ENCODE assay signal across 7 cellular contexts in the genomic region with DNA sequence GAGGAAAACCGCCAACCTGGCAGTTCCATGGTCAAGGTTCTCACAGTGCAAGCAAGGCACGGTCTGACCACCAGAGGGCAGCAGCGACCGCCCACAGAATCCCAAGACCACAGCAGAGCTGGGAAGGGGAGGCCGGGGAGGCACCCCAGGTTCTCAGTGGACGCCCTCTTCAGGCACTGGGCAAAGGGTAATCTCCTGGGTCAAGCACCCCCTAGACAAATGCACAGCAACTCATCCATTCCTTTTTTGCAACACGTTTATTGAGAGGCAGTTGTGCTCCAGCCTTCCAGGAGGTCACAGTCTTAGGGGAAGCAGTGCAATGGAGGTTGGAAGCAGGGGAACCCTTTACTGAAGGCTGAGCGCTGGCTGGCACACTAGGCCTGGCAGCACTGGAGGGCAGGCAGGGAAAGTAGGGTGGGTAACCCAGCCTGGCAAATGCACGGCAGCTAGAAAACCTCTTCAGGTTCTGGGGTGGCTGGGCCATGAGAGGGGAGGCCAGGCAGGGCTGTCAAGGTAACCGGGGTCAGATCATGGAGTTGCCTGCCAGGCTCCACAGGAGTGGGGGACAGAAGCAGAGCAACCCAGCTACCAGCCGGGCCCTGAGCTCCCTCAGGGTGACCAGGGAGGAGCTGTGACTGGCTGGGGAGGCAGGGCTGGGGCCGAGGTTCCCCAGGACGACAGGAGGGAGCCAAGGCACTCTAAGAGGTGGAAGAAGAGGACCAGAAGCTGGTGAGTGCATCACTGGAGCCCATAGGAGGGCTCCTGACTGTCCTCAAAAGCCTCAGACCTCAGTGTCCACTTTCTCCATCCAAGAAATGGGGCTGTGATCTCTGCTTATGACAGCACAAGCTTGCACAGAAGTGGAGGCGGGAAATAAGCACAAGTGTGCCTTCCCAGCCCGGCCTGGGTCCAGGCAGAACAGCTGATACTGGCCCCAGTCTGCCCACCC. TPM values are rescaled to one million over a fixed set of nuclear protein-coding genes. Genes with fewer than 3 reads are reported as not detected.
DNase-seq lines count a peak whose midpoint lies in the region; ATAC-seq, FAIRE-seq and TF ChIP-seq lines count a peak whose summit lies in the region.

No MANE protein-coding gene starts in this region.

- DNase-seq in LHCN-M2 (ENCODE audit: low read depth): peak; percentile 79
- DNase-seq in SK-N-SH: peak; percentile 86
- DNase-seq in activated naive CD8-positive, alpha-beta T cell treated with anti-CD3 and anti-CD28 coated beads for 36 hours: peak; percentile 78
- DNase-seq in Right ventricle myocardium inferior (ENCODE audit: missing footprints): peak; percentile 94
- peak; percentile 83 to 96 (median 92) for DNase-seq in pancreas
- DNase-seq in urothelium cell line (ENCODE audit: low spot score): peak; percentile 73

- intact Hi-C loops in Right ventricle myocardium inferior (cut with DNase I): loop anchor here (1.0 to 2.0 kb wide), 4 partner anchors 17 to 98 kb away; a partner anchor contains a TSS
- intact Hi-C loops in pancreas (cut with DNase I): loop anchor here in 1 of 3 donors (10.0 kb wide), 1 partner anchor 89 kb away; a partner anchor contains a TSS

- peak overlapping the region; percentile 94 for H3K4me2 ChIP-seq in SK-N-SH

- H3K27me3 Mint-ChIP-seq in activated naive CD8-positive, alpha-beta T cell treated with anti-CD3 and anti-CD28 coated beads for 36 hours: no peaks in the 10 kb centered on the region

- H3K36me3 Mint-ChIP-seq in activated naive CD8-positive, alpha-beta T cell treated with anti-CD3 and anti-CD28 coated beads for 36 hours: peaks cover 27% of the 10 kb centered on the region

- H3F3A ChIP-seq in SK-N-SH (replicated peaks; ENCODE audit: insufficient read depth): peaks cover 43% of the 10 kb centered on the region

- peak; percentile 93 for TF ChIP-seq RAD21 in SK-N-SH (IDR thresholded peaks at IDR 0.05; ENCODE audit: low read length)

- CTCF ChIA-PET in SK-N-SH (lab: Yijun Ruan, JAX): interaction anchor here (0.6 to 16.0 kb wide), 59 partner anchors 14 to 1176 kb away, joined by 3 to 675 read pairs (median 6); a partner anchor contains a TSS

- H3K27ac Mint-ChIP-seq in activated naive CD8-positive, alpha-beta T cell treated with anti-CD3 and anti-CD28 coated beads for 36 hours: peak overlapping the region; percentile 92

- no peak for TF ChIP-seq EP300 in SK-N-SH (IDR thresholded peaks at IDR 0.05; ENCODE audit: borderline replicate concordance in 1 of 2, low read depth in 1 of 2, low read length in 1 of 2)

- H3K27me3 ChIP-seq in SK-N-SH (ENCODE audit: insufficient read depth): no peaks in the 10 kb centered on the region
- H3K27me3 ChIP-seq in pancreas: no peaks in the 10 kb centered on the region

- H3K79me2 ChIP-seq in SK-N-SH (ENCODE audit: insufficient read depth): peaks cover 43% of the 10 kb centered on the region

- H3K9me2 ChIP-seq in SK-N-SH: no peaks in the 10 kb centered on the region

- H3K36me3 ChIP-seq in SK-N-SH (replicated peaks in 1 of 2; ENCODE audit: control insufficient read depth in 1 of 2, insufficient read depth in 2 of 2, low read length in 1 of 2) (peaks cover 8 to 11% of the 10 kb centered on the region in 2 experiments), pancreas (no peaks in the 10 kb centered on the region)

- FAIRE-seq in pancreas (lab: Jason Lieb, UNC) (no peak), urothelium cell line (lab: Jason Lieb, UNC) (no peak)

- TF ChIP-seq CTCF in GM12872 (IDR thresholded peaks at IDR 0.05; ENCODE audit: insufficient read depth, low read depth, low read length) (peak; percentile 98), SK-N-SH (IDR thresholded peaks at IDR 0.05) (peak; percentile 93), pancreas (IDR thresholded peaks at IDR 0.05) (peak; percentile 83 to 97 (median 96))

- H3K27ac ChIP-seq in SK-N-SH (ENCODE audit: low read depth in 2 of 2, low read length in 1 of 2) (peak overlapping the region; percentile 82 to 99), pancreas (peak overlapping the region; percentile 75 to 100 (median 99))

- H4K20me1 ChIP-seq in SK-N-SH (ENCODE audit: insufficient read depth): no peaks in the 10 kb centered on the region; the same call in 1 of the 2 replicates

- POLR2A ChIA-PET in SK-N-SH (lab: Yijun Ruan, JAX): interaction anchor here (1.0 to 7.0 kb wide), 8 partner anchors 8 to 93 kb away, joined by 3 to 79 read pairs (median 8); a partner anchor contains a TSS

- H3K4me1 ChIP-seq in SK-N-SH (ENCODE audit: control insufficient read depth in 1 of 2, insufficient read depth in 2 of 2, low read depth in 1 of 2, low read length in 1 of 2): peaks cover 40 to 67% of the 10 kb centered on the region in 2 experiments
- H3K4me1 ChIP-seq in pancreas: peaks cover 34 to 48% (median 45%) of the 10 kb centered on the region in 3 donors

- H3K9ac ChIP-seq in SK-N-SH: peak overlapping the region; percentile 48; the same call in 1 of the 2 replicates

- 62% methylated on average over 5 of the region's 15 CpGs for WGBS in SK-N-SH (ENCODE audit: low lambda C conversion rate)
- WGBS in pancreas, 2 donors: 14 to 21% methylated on average over 15 of the region's 15 CpGs

- H2AFZ ChIP-seq in SK-N-SH (ENCODE audit: low read depth): no peak overlapping the region

- H3K9me3 Mint-ChIP-seq in activated naive CD8-positive, alpha-beta T cell treated with anti-CD3 and anti-CD28 coated beads for 36 hours: no peaks in the 10 kb centered on the region

- ATAC-seq in Right ventricle myocardium inferior: peak; percentile 46
- ATAC-seq in pancreas: peak; percentile 51 to 67 (median 56)

- H3K4me1 Mint-ChIP-seq in activated naive CD8-positive, alpha-beta T cell treated with anti-CD3 and anti-CD28 coated beads for 36 hours: peaks cover 55% of the 10 kb centered on the region

- H3K4me3 ChIP-seq in SK-N-SH (ENCODE audit: low read depth in 2 of 2, low read length in 1 of 2): peak overlapping the region in 1 of 2 experiments; percentile 61; a peak in 2 of 4 replicates
- peak overlapping the region in 2 of 4 donors; percentile 7 to 68 for H3K4me3 ChIP-seq in pancreas

- H3K9me3 ChIP-seq in SK-N-SH (no peaks in the 10 kb centered on the region), pancreas (no peaks in the 10 kb centered on the region)

- H3K4me3 Mint-ChIP-seq in activated naive CD8-positive, alpha-beta T cell treated with anti-CD3 and anti-CD28 coated beads for 36 hours: peak overlapping the region; percentile 96

TF ChIP-seq in SK-N-SH, 30 proteins besides CTCF, POLR2A, EP300 and RAD21:
- TF ChIP-seq, protein P1, sequence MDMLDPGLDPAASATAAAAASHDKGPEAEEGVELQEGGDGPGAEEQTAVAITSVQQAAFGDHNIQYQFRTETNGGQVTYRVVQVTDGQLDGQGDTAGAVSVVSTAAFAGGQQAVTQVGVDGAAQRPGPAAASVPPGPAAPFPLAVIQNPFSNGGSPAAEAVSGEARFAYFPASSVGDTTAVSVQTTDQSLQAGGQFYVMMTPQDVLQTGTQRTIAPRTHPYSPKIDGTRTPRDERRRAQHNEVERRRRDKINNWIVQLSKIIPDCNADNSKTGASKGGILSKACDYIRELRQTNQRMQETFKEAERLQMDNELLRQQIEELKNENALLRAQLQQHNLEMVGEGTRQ (IDR thresholded peaks at IDR 0.05; ENCODE audit: borderline replicate concordance, low read depth, low read length): no peak
- TF ChIP-seq RXRA (IDR thresholded peaks at IDR 0.05; ENCODE audit: borderline replicate concordance, low read depth) (no peak), CHD2 (IDR thresholded peaks at IDR 0.05; ENCODE audit: low read length, partially characterized antibody) (no peak), MXI1 (IDR thresholded peaks at IDR 0.05; ENCODE audit: low read depth, low read length) (peak; percentile 40; the same call in 1 of the 2 replicates), SIN3A (IDR thresholded peaks at IDR 0.05; ENCODE audit: borderline replicate concordance, low read depth, low read length) (0 out of 2 replicates have a peak, but pooled peaks have one; percentile 39), RFX5 (IDR thresholded peaks at IDR 0.05; ENCODE audit: low read length) (no peak), TEAD4 (IDR thresholded peaks at IDR 0.05; ENCODE audit: borderline replicate concordance, insufficient read depth) (no peak), GABPA (IDR thresholded peaks at IDR 0.05; ENCODE audit: low read depth) (no peak), FOXM1 (IDR thresholded peaks at IDR 0.05; ENCODE audit: low read depth) (no peak), SMC3 (IDR thresholded peaks at IDR 0.05; ENCODE audit: low read depth, low read length) (peak; percentile 86)
- TF ChIP-seq, protein P2, sequence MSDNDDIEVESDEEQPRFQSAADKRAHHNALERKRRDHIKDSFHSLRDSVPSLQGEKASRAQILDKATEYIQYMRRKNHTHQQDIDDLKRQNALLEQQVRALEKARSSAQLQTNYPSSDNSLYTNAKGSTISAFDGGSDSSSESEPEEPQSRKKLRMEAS (IDR thresholded peaks at IDR 0.05; ENCODE audit: low read depth): peak; percentile 47; the same call in 1 of the 2 replicates
- TF ChIP-seq, protein P3, sequence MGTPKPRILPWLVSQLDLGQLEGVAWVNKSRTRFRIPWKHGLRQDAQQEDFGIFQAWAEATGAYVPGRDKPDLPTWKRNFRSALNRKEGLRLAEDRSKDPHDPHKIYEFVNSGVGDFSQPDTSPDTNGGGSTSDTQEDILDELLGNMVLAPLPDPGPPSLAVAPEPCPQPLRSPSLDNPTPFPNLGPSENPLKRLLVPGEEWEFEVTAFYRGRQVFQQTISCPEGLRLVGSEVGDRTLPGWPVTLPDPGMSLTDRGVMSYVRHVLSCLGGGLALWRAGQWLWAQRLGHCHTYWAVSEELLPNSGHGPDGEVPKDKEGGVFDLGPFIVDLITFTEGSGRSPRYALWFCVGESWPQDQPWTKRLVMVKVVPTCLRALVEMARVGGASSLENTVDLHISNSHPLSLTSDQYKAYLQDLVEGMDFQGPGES (IDR thresholded peaks at IDR 0.05; ENCODE audit: low read depth, low read length): no peak

RNA-seq across cellular contexts. Expression of a gene that starts 1.8 kb away (rescaled TPM):
- total RNA-seq in LHCN-M2 (2014; rRNA removed) (1.8 and 2.5 TPM in 2 replicates), Right ventricle myocardium inferior (47.7 TPM), pancreas (10 to 100 TPM in 1 of 6 donors, 1 to 10 TPM in 5; 3.6 to 12.6 (median 4.9) TPM)
- 1.1 TPM for polyA plus RNA-seq in LHCN-M2 (2012)
- polyA plus RNA-seq in SK-N-SH (2012; rRNA removed) (5.0 and 5.3 TPM in 2 replicates), pancreas (1 to 10 TPM; 2.8 to 5.6 TPM)
- 2.3 and 2.8 TPM in 2 replicates for polyA plus RNA-seq in SK-N-SH (2012; cell fraction: cytosol; rRNA removed)
- polyA plus RNA-seq in SK-N-SH (2012; cell fraction: nucleus; rRNA removed): 19.5 and 20.2 TPM in 2 replicates
- total RNA-seq in activated naive CD8-positive, alpha-beta T cell treated with anti-CD3 and anti-CD28 coated beads for 36 hours: 10 to 100 TPM; 78.6 to 85.5 TPM

RNA-seq across cellular contexts. Expression of a gene that starts 8.5 kb away (rescaled TPM):
- total RNA-seq in LHCN-M2 (2014; rRNA removed) (2.2 and 2.9 TPM in 2 replicates), Right ventricle myocardium inferior (8.0 TPM), pancreas (10 to 100 TPM; 10.5 to 16.3 (median 12.2) TPM)
- polyA plus RNA-seq in LHCN-M2 (2012): 4.1 TPM
- polyA plus RNA-seq in SK-N-SH (2012; rRNA removed) (1.2 and 2.0 TPM in 2 replicates), pancreas (10 to 100 TPM in 1 of 2 donors, 1 to 10 TPM in 1; 9.2 to 18.5 TPM)
- 1.5 and 1.8 TPM in 2 replicates for polyA plus RNA-seq in SK-N-SH (2012; cell fraction: cytosol; rRNA removed)
- 8.4 and 11.5 TPM in 2 replicates for polyA plus RNA-seq in SK-N-SH (2012; cell fraction: nucleus; rRNA removed)
- total RNA-seq in activated naive CD8-positive, alpha-beta T cell treated with anti-CD3 and anti-CD28 coated beads for 36 hours: 10 to 100 TPM; 15.0 to 15.6 TPM
